In genomic region chr14:64733321-64733720, GRCh38 we compare ENCODE assay signal across 1 cellular context.
TF ChIP-seq lines count a peak whose summit lies in the region.

No MANE protein-coding gene starts in this region.

TF ChIP-seq in HepG2, 621 proteins besides CTCF, POLR2A, EP300 and RAD21 (continued from another document):
- no peak for TF ChIP-seq ZBED4 (CRISPR knock-in tag; IDR thresholded peaks at IDR 0.05; ENCODE audit: borderline replicate concordance)
- no peak for TF ChIP-seq FOXP4 (CRISPR knock-in tag; IDR thresholded peaks at IDR 0.05)
- no peak for TF ChIP-seq FIP1L1 (IDR thresholded peaks at IDR 0.05; ENCODE audit: borderline replicate concordance, insufficient read depth, low read depth, low read length)
